ENCODE assay signal across 24 cellular contexts in the genomic region with DNA sequence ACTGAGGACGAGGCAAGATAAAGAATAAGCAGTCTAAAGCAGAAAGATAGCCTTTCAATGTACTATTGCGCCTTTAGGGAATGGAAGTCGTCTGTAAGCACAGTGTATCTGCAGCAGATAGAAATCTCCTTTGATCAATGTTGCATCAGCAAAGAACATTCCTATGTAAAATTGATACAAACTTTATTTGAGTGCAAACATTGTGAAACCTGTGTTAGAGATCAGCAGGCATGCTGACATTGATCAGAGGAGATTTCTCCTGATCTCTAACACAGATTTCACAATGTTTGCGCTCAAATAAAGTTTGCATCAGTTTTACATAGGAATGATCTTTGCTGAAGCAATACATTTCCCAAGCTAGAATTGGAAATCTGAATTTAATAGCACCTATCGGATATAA.
DNase-seq lines count a peak whose midpoint lies in the region; ATAC-seq and TF ChIP-seq lines count a peak whose summit lies in the region.
"Had no signal": no experiment of that assay in that cellular context is flagged by ENCODE, and none has a peak within 500 bp of the region (broad histone marks: within the 10 kb centered on the region; RNA-seq: fewer than 3 reads in every experiment).

No MANE protein-coding gene starts in this region.

- no peak overlapping the region for H2BK5ac ChIP-seq in IMR-90 (ENCODE audit: low read depth, low read length, poor library complexity, severe bottlenecking)

- no peak overlapping the region for H2AK5ac ChIP-seq in IMR-90 (ENCODE audit: low read depth, low read length)

- no peak overlapping the region for H4K91ac ChIP-seq in IMR-90 (ENCODE audit: insufficient read depth, low read depth, low read length)

- TF ChIP-seq POLR2A in IMR-90 (IDR thresholded peaks at IDR 0.05; ENCODE audit: low read depth, low read length), result no peak
- TF ChIP-seq POLR2A in right lobe of liver (IDR thresholded peaks at IDR 0.05), result no peak

- H3K36me3 ChIP-seq in IMR-90 (ENCODE audit: control insufficient read depth, insufficient read depth, low read length), result no peaks in the 10 kb centered on the region
- H3K36me3 ChIP-seq in adipocyte (ENCODE audit: control insufficient read depth, insufficient read depth, low read length, severe bottlenecking), result no peaks in the 10 kb centered on the region
- H3K36me3 ChIP-seq in right lobe of liver, result no peaks in the 10 kb centered on the region
- H3K36me3 ChIP-seq: BE2C; BLaER1 treated with 17β-estradiol and CSF1 and Interleukin-3, amounts not matched to agents 10 nM and 100 nM; HAP-1 had no signal

- POLR2A ChIA-PET in IMR-90 (lab: Charles Lee; ENCODE audit: unreplicated experiment), result no interaction called here

- no peak for TF ChIP-seq CTCF in IMR-90 (conservative IDR thresholded peaks at IDR 0.05; ENCODE audit: low read depth, low read length)
- TF ChIP-seq CTCF in right lobe of liver (IDR thresholded peaks at IDR 0.05), result no peak

- intact Hi-C loops in IMR-90 (cut with micrococcal nuclease) (no loop called here), right lobe of liver (cut with DNase I) (no loop called here)

- no peaks in the 10 kb centered on the region for H3K4me1 ChIP-seq in IMR-90 (ENCODE audit: control insufficient read depth, insufficient read depth, low read length)
- H3K4me1 ChIP-seq in adipocyte (ENCODE audit: control insufficient read depth, insufficient read depth, low read length), result no peaks in the 10 kb centered on the region
- H3K4me1 ChIP-seq in right lobe of liver, result no peaks in the 10 kb centered on the region
- H3K4me1 ChIP-seq: A549; BE2C; BLaER1 treated with 17β-estradiol and CSF1 and Interleukin-3, amounts not matched to agents 10 nM and 100 nM; HAP-1 had no signal

- dilution Hi-C loops in IMR-90 (cut with HindIII; ENCODE audit: low sequenced_read_pairs, unreplicated experiment), result no loop called here

- no peak overlapping the region for H3K14ac ChIP-seq in IMR-90 (replicated peaks; ENCODE audit: low read depth, low read length)

- H3K27me3 ChIP-seq in IMR-90 (ENCODE audit: control insufficient read depth, insufficient read depth, low read length) (no peaks in the 10 kb centered on the region), adipocyte (replicated peaks; ENCODE audit: control insufficient read depth, insufficient read depth, low read length) (no peaks in the 10 kb centered on the region), right lobe of liver (no peaks in the 10 kb centered on the region)
- H3K27me3 ChIP-seq: BE2C; BLaER1 treated with 17β-estradiol and CSF1 and Interleukin-3, amounts not matched to agents 10 nM and 100 nM had no signal

- H2BK15ac ChIP-seq in IMR-90 (ENCODE audit: low read depth, low read length), result no peak overlapping the region

- no peak overlapping the region for H3K23ac ChIP-seq in IMR-90 (ENCODE audit: low read depth, low read length)

- no peaks in the 10 kb centered on the region for H3K9me3 ChIP-seq in IMR-90 (ENCODE audit: control insufficient read depth, insufficient read depth, low read length)
- H3K9me3 ChIP-seq in adipocyte (ENCODE audit: control insufficient read depth, low read length), result no peaks in the 10 kb centered on the region
- H3K9me3 ChIP-seq in right lobe of liver, result no peaks in the 10 kb centered on the region
- H3K9me3 ChIP-seq: A549; BE2C; BLaER1 treated with 17β-estradiol and CSF1 and Interleukin-3, amounts not matched to agents 10 nM and 100 nM; HAP-1 had no signal

- H4K8ac ChIP-seq in IMR-90 (ENCODE audit: low read depth in 2 of 2, low read length in 2 of 2), result no peak overlapping the region

- H2AK9ac ChIP-seq in IMR-90 (replicated peaks; ENCODE audit: low read depth, low read length, poor library complexity), result no peak overlapping the region

- no peak for DNase-seq in IMR-90
- peak; percentile 11 for DNase-seq in adipocyte (ENCODE audit: low read depth)
- DNase-seq in left lobe of liver (ENCODE audit: low spot score), result no peak
- DNase-seq in right lobe of liver, result no peak
- no peak for DNase-seq in stimulated activated CD4-positive, alpha-beta T cell treated with anti-CD3 and anti-CD28 coated beads, Interleukin-1b, Interleukin-23, amount 100 ng/mL, for 48 hours
- no peak for DNase-seq in NCI-H69 (lab: John Stamatoyannopoulos, UW)
- DNase-seq: 8988T; ACHN; AML-193; BE2C; Calu3; CD4-positive, alpha-beta T cell; CD8-positive, alpha-beta memory T cell; COR-L47; DMS53; DMS79 treated with DMSO at 0.1 percent for 48 hours; GF-D8; HFFc6 had no signal

- H3K79me1 ChIP-seq in IMR-90 (ENCODE audit: low read depth in 1 of 2, low read length in 2 of 2), result no peaks in the 10 kb centered on the region

- ATAC-seq in IMR-90 (ENCODE audit: low read depth), result no peak
- peak; percentile 82 for ATAC-seq in left lobe of liver
- ATAC-seq in right lobe of liver, result peak; percentile 43 to 97 (median 60)
- ATAC-seq in HG02610 (IDR thresholded peaks at IDR 0.05; ENCODE audit: unreplicated experiment), result no peak
- no peak for ATAC-seq in GM21381 (IDR thresholded peaks at IDR 0.05; ENCODE audit: unreplicated experiment)
- ATAC-seq: A549, GM23338 had no signal

- H3K18ac ChIP-seq in IMR-90 (ENCODE audit: low read depth, low read length), result no peak overlapping the region

- no CpG with 5 or more reads among the region's 5 CpGs for WGBS in IMR-90 (ENCODE audit: extremely low coverage in 2 of 2, insufficient read length in 1 of 2), 2 experiments
- 47% methylated on average over 5 of the region's 5 CpGs for WGBS in right lobe of liver (ENCODE audit: insufficient coverage, low coverage, low lambda C conversion rate, missing lambda C conversion rate)

- H3K27ac ChIP-seq in IMR-90 (ENCODE audit: insufficient read depth, low read length) (no peak overlapping the region), right lobe of liver (no peak overlapping the region)
- H3K27ac ChIP-seq: A549; BLaER1 treated with 17β-estradiol and CSF1 and Interleukin-3, amounts not matched to agents 10 nM and 100 nM had no signal

- H3K56ac ChIP-seq in IMR-90 (ENCODE audit: extremely low read depth, insufficient read depth, low read length), result no peak overlapping the region

- no peak overlapping the region for H2BK20ac ChIP-seq in IMR-90 (ENCODE audit: low read depth, low read length)

- H3K9me1 ChIP-seq in IMR-90 (ENCODE audit: insufficient read depth, low read length), result no peaks in the 10 kb centered on the region

- CTCF ChIA-PET in IMR-90 (lab: Yijun Ruan, JAX), result no interaction called here

- no peak overlapping the region for H3K9ac ChIP-seq in IMR-90 (ENCODE audit: low read depth, low read length)
- H3K9ac ChIP-seq in adipocyte (ENCODE audit: low read length), result no peak overlapping the region
- H3K9ac ChIP-seq: BLaER1 treated with 17β-estradiol and CSF1 and Interleukin-3, amounts not matched to agents 10 nM and 100 nM had no signal

- BruUV-seq in IMR-90 (replicated peaks; lab: Mats Ljungman, UMichigan), result no TSS peak

- H2AFZ ChIP-seq in IMR-90 (replicated peaks; ENCODE audit: low read length, poor library complexity), result no peak overlapping the region
- H2AFZ ChIP-seq: GM23338 had no signal

- no peak overlapping the region for H4K5ac ChIP-seq in IMR-90 (ENCODE audit: low read depth, low read length)

- H3K4me2 ChIP-seq in IMR-90 (ENCODE audit: low read depth, low read length), result no peak overlapping the region
- H3K4me2 ChIP-seq: A549; BLaER1 treated with 17β-estradiol and CSF1 and Interleukin-3, amounts not matched to agents 10 nM and 100 nM; GM23338 had no signal

- TF ChIP-seq RAD21 in IMR-90 (IDR thresholded peaks at IDR 0.05; ENCODE audit: low read length), result no peak

- H2BK120ac ChIP-seq in IMR-90 (ENCODE audit: low read depth, low read length), result no peak overlapping the region

- no peaks in the 10 kb centered on the region for H4K20me1 ChIP-seq in IMR-90 (ENCODE audit: insufficient read depth, low read length)
- H4K20me1 ChIP-seq: BLaER1 treated with 17β-estradiol and CSF1 and Interleukin-3, amounts not matched to agents 10 nM and 100 nM had no signal

- H3K4me3 ChIP-seq in IMR-90 (ENCODE audit: insufficient read depth, low read depth, low read length), result no peak overlapping the region
- H3K4me3 ChIP-seq in adipocyte (ENCODE audit: low read length), result no peak overlapping the region
- peak overlapping the region in 1 of 3 donors; percentile 23 for H3K4me3 ChIP-seq in right lobe of liver
- H3K4me3 ChIP-seq: A549; BLaER1 treated with 17β-estradiol and CSF1 and Interleukin-3, amounts not matched to agents 10 nM and 100 nM; GM23338; HAP-1 had no signal

- in situ Hi-C loops in IMR-90 (cut with MboI; ENCODE audit: low sequenced_read_pairs), result no loop called here

- H3K4ac ChIP-seq in IMR-90 (ENCODE audit: low read depth, low read length), result no peak overlapping the region

TF ChIP-seq in IMR-90, 13 proteins besides CTCF, POLR2A, EP300 and RAD21:
- TF ChIP-seq CEBPB (IDR thresholded peaks at IDR 0.05; ENCODE audit: low read depth, low read length) (peak; percentile 13; the same call in 1 of the 2 replicates), RFX5 (IDR thresholded peaks at IDR 0.05; ENCODE audit: low read depth, low read length) (no peak), USF2 (IDR thresholded peaks at IDR 0.05; ENCODE audit: low read depth, low read length) (no peak)

Comparison
In these comparisons a context has a peak if more than half of its experiments do, and no peak if none do; other contexts are left out.
1. ATAC-seq: peak in left lobe of liver (single experiment) and right lobe of liver (4 of 4); none in IMR-90 (single experiment), HG02610 (single experiment) and GM21381 (single experiment).